10 cellular contexts compared by ENCODE assay signal in the genomic region with DNA sequence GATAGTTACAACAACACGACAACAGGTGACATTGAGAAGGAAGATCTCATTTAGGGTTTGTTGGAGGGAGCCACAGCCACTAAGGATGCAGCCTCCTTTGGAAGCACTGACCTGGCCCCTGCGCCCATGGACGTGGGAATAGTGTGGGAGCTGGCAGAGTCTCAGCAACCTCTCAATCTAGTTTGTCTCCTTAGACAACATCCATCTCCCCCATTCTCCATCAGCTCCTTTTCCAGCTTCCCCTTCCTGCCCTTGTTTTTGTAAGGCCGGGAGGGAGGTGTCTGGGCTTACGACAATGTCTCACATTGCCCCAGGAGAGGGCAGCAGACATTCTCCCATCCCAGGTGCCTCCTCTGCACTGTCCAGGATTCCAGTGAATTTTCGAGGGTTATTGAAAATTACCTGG.
DNase-seq lines count a peak whose midpoint lies in the region; ATAC-seq, FAIRE-seq and TF ChIP-seq lines count a peak whose summit lies in the region.
"Had no signal": no experiment of that assay in that cellular context is flagged by ENCODE, and none has a peak within 500 bp of the region (broad histone marks: within the 10 kb centered on the region; RNA-seq: fewer than 3 reads in every experiment).

No MANE protein-coding gene starts in this region.

- WGBS in K562 (ENCODE audit: insufficient coverage, low coverage, missing lambda C conversion rate) = 13% methylated on average over 6 of the region's 6 CpGs
- no CpG with 5 or more reads among the region's 6 CpGs for WGBS in mesendoderm (ENCODE audit: extremely low coverage, insufficient coverage, low lambda C conversion rate)

- no peak overlapping the region for H3K27ac ChIP-seq in K562 (ENCODE audit: extremely low read depth, low read depth, low read length)
- H3K27ac ChIP-seq in mesendoderm (ENCODE audit: low read depth, low read length) = no peak overlapping the region

- no peaks in the 10 kb centered on the region for H3K79me2 ChIP-seq in K562 (ENCODE audit: control insufficient read depth, insufficient read depth, low read length)
- H3K79me2 ChIP-seq in mesendoderm (ENCODE audit: control insufficient read depth, insufficient read depth, low read length) = no peaks in the 10 kb centered on the region

- no peak overlapping the region for H2BK5ac ChIP-seq in mesendoderm (ENCODE audit: low read length)

- peak; percentile 63 to 68 for TF ChIP-seq RAD21 in K562 (CRISPR knock-in tag; conservative IDR thresholded peaks at IDR 0.05 in 1 of 2, IDR thresholded peaks at IDR 0.05 in 1 of 2)

- TF ChIP-seq EP300 in K562 (IDR thresholded peaks at IDR 0.05; ENCODE audit: low read length) = no peak

- DNase-seq in ELR (ENCODE audit: low read depth) (peak; percentile 35), HuH-7 (ENCODE audit: low spot score) (peak; percentile 56), K562 (ENCODE audit: extremely low read depth in 1 of 4, low spot score in 3 of 4) (peak; percentile 17 to 39 (median 28)), mesendoderm (peak; percentile 54), posterior cingulate gyrus (no peak), EL (no peak), hypothalamus (lab: John Stamatoyannopoulos, UW) (no peak), NCI-H345 (lab: John Stamatoyannopoulos, UW) (no peak)
- DNase-seq: immature natural killer cell, NCI-H187 treated with DMSO at 0.1 percent for 48 hours had no signal

- no peak overlapping the region for H3K23ac ChIP-seq in mesendoderm (ENCODE audit: low read length)

- no peaks in the 10 kb centered on the region for H3K79me1 ChIP-seq in mesendoderm (ENCODE audit: low read length)

- peak; percentile 34 to 66 (median 50); a peak in 4 of 6 replicates for TF ChIP-seq CTCF in K562 (IDR thresholded peaks at IDR 0.05 in 2 of 3, conservative IDR thresholded peaks at IDR 0.05 in 1 of 3; ENCODE audit: insufficient read depth in 2 of 3, low read depth in 1 of 3, low read length in 3 of 3)

- no TSS peak for BruUV-seq in K562 (replicated peaks; lab: Mats Ljungman, UMichigan)

- no peaks in the 10 kb centered on the region for H3K36me3 ChIP-seq in K562 (ENCODE audit: control insufficient read depth, insufficient read depth, low read length)
- H3K36me3 ChIP-seq in mesendoderm (ENCODE audit: control insufficient read depth, insufficient read depth, low read length) = no peaks in the 10 kb centered on the region

- intact Hi-C loops in K562 (cut with micrococcal nuclease) (loop anchor here (10.0 kb wide), 2 partner anchors 86 to 326 kb away; no protein-coding TSS in a partner anchor), posterior cingulate gyrus (cut with DNase I) (no loop called here)

- peaks cover 0 to 4% of the 10 kb centered on the region in 2 experiments; a peak in 2 of 5 replicates for H3K4me1 ChIP-seq in K562 (replicated peaks in 1 of 2; ENCODE audit: control insufficient read depth in 2 of 2, insufficient read depth in 2 of 2, low read length in 2 of 2)
- H3K4me1 ChIP-seq in mesendoderm (ENCODE audit: control insufficient read depth, low read depth, low read length) = no peaks in the 10 kb centered on the region

- H3K4me3 ChIP-seq in K562 = no peak overlapping the region
- no peak overlapping the region for H3K4me3 ChIP-seq in mesendoderm (ENCODE audit: low read length)

- H3K9ac ChIP-seq in K562 (ENCODE audit: insufficient read depth in 1 of 2, low read depth in 2 of 2, low read length in 2 of 2) = no peak overlapping the region
- H3K9ac ChIP-seq in mesendoderm (ENCODE audit: low read length) = no peak overlapping the region

- H3K4me2 ChIP-seq in K562 (ENCODE audit: insufficient read depth, low read length) (no peak overlapping the region), mesendoderm (ENCODE audit: low read length) (no peak overlapping the region)

- no peak overlapping the region for H3K18ac ChIP-seq in mesendoderm (ENCODE audit: low read length)

- POLR2A ChIA-PET in K562 (lab: Yijun Ruan, JAX) = interaction anchor here (0.8 kb wide), 1 partner anchor 9 kb away, joined by 3 read pairs; no protein-coding TSS in a partner anchor

- H4K5ac ChIP-seq in mesendoderm (ENCODE audit: low read length) = no peak overlapping the region

- ATAC-seq in K562 = peak; percentile 93

- H2BK120ac ChIP-seq in mesendoderm (ENCODE audit: low read depth, low read length) = no peak overlapping the region

- H3K27me3 ChIP-seq in K562 (ENCODE audit: control insufficient read depth in 2 of 2, insufficient read depth in 2 of 2, low read length in 2 of 2) (peaks cover 0 to 11% of the 10 kb centered on the region in 2 experiments; a peak in 3 of 5 replicates), mesendoderm (ENCODE audit: insufficient read depth, low read length, poor library complexity) (no peaks in the 10 kb centered on the region)

- no peak for TF ChIP-seq POLR2A in K562 (conservative IDR thresholded peaks at IDR 0.05)

- H3K9me1 ChIP-seq in K562 (ENCODE audit: control insufficient read depth, insufficient read depth, low read length) = no peaks in the 10 kb centered on the region

- H3K4ac ChIP-seq in mesendoderm (ENCODE audit: low read depth, low read length) = no peak overlapping the region

- H4K20me1 ChIP-seq in K562 (replicated peaks; ENCODE audit: control insufficient read depth, insufficient read depth, low read length) = no peaks in the 10 kb centered on the region

- H2AK5ac ChIP-seq in mesendoderm (ENCODE audit: low read length) = no peak overlapping the region

- H2BK15ac ChIP-seq in mesendoderm (replicated peaks; ENCODE audit: low read depth) = no peak overlapping the region

- no peak overlapping the region for H3K56ac ChIP-seq in mesendoderm (ENCODE audit: low read length)

- CTCF ChIA-PET in K562 (lab: Yijun Ruan, JAX; ENCODE audit: low intra/inter-chr PET ratio) = no interaction called here

- H2AFZ ChIP-seq in K562 (ENCODE audit: low read depth, low read length) = no peak overlapping the region

- FAIRE-seq in K562 (lab: Jason Lieb, UNC) = peak; percentile 44

- in situ Hi-C loops in K562 (cut with MboI) = no loop called here

- H4K8ac ChIP-seq in mesendoderm (ENCODE audit: low read depth, low read length) = no peak overlapping the region

- no peaks in the 10 kb centered on the region for H3K9me3 ChIP-seq in K562 (replicated peaks; ENCODE audit: control insufficient read depth, insufficient read depth, low read depth, low read length)

TF ChIP-seq in K562, 482 proteins besides CTCF, POLR2A, EP300 and RAD21:
- peak; percentile 36; the same call in 1 of the 2 replicates for TF ChIP-seq SMC3 (conservative IDR thresholded peaks at IDR 0.05; ENCODE audit: insufficient read depth, low read depth, low read length)
- TF ChIP-seq, protein P1, sequence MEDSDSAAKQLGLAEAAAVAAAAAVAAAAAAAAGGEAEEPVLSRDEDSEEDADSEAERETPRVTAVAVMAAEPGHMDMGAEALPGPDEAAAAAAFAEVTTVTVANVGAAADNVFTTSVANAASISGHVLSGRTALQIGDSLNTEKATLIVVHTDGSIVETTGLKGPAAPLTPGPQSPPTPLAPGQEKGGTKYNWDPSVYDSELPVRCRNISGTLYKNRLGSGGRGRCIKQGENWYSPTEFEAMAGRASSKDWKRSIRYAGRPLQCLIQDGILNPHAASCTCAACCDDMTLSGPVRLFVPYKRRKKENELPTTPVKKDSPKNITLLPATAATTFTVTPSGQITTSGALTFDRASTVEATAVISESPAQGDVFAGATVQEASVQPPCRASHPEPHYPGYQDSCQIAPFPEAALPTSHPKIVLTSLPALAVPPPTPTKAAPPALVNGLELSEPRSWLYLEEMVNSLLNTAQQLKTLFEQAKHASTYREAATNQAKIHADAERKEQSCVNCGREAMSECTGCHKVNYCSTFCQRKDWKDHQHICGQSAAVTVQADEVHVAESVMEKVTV (CRISPR knock-in tag; IDR thresholded peaks at IDR 0.05) = peak; percentile 25; the same call in 1 of the 2 replicates
- no peak for TF ChIP-seq PRMT5 (CRISPR knock-in tag; IDR thresholded peaks at IDR 0.05)
- 0 out of 4 replicates have a peak, but pooled peaks of 1 of the 2 experiments have one; percentile 51 for TF ChIP-seq FOXK2 (conservative IDR thresholded peaks at IDR 0.05 in 1 of 2, IDR thresholded peaks at IDR 0.05 in 1 of 2; ENCODE audit: low read depth in 2 of 2)
- TF ChIP-seq, protein P2, sequence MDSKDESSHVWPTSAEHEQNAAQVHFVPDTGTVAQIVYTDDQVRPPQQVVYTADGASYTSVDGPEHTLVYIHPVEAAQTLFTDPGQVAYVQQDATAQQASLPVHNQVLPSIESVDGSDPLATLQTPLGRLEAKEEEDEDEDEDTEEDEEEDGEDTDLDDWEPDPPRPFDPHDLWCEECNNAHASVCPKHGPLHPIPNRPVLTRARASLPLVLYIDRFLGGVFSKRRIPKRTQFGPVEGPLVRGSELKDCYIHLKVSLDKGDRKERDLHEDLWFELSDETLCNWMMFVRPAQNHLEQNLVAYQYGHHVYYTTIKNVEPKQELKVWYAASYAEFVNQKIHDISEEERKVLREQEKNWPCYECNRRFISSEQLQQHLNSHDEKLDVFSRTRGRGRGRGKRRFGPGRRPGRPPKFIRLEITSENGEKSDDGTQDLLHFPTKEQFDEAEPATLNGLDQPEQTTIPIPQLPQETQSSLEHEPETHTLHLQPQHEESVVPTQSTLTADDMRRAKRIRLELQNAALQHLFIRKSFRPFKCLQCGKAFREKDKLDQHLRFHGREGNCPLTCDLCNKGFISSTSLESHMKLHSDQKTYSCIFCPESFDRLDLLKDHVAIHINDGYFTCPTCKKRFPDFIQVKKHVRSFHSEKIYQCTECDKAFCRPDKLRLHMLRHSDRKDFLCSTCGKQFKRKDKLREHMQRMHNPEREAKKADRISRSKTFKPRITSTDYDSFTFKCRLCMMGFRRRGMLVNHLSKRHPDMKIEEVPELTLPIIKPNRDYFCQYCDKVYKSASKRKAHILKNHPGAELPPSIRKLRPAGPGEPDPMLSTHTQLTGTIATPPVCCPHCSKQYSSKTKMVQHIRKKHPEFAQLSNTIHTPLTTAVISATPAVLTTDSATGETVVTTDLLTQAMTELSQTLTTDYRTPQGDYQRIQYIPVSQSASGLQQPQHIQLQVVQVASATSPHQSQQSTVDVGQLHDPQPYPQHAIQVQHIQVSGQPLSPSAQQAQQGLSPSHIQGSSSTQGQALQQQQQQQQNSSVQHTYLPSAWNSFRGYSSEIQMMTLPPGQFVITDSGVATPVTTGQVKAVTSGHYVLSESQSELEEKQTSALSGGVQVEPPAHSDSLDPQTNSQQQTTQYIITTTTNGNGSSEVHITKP (IDR thresholded peaks at IDR 0.05; ENCODE audit: partially characterized antibody) = peak; percentile 95
- 0 out of 4 replicates have a peak, but pooled peaks of 1 of the 2 experiments have one; percentile 14 for TF ChIP-seq MAZ (CRISPR knock-in tag; conservative IDR thresholded peaks at IDR 0.05 in 1 of 2, IDR thresholded peaks at IDR 0.05 in 1 of 2)
- no peak for TF ChIP-seq FOSL1 (tag; conservative IDR thresholded peaks at IDR 0.05)
- peak; percentile 55; the same call in 1 of the 2 replicates for TF ChIP-seq ATF7 (IDR thresholded peaks at IDR 0.05)

Comparison
In these comparisons a context has a peak if more than half of its experiments do, and no peak if none do; other contexts are left out.
1. DNase-seq: peak in ELR (single experiment), HuH-7 (single experiment), K562 (4 of 4) and mesendoderm (single experiment); none in posterior cingulate gyrus (0 of 10), EL (single experiment), hypothalamus (0 of 51) and NCI-H345 (single experiment).